In the genomic region with DNA sequence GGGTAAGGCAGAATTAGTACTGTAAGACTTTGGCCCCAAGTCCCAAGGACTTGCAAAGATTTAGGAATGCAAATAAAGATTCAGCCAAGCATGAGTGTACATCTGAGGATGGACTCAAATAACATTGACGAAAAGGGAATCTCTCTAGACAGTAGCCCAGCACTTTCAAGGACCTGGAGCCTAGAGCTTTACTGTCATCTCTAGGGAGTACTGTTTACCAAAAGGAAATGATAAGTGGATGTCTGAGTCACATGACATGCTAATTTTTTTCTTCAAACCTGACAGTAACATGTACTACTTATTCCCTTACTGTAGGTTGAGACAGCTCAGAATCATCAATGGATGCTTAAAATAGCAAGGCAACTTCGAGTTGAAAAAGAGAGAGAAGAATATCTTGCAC, we compare ENCODE assay signal across 9 cellular contexts. TPM values are rescaled to one million over a fixed set of nuclear protein-coding genes. Genes with fewer than 3 reads are reported as not detected.
DNase-seq lines count a peak whose midpoint lies in the region; FAIRE-seq and TF ChIP-seq lines count a peak whose summit lies in the region.
"Had no signal": no experiment of that assay in that cellular context is flagged by ENCODE, and none has a peak within 500 bp of the region (broad histone marks: within the 10 kb centered on the region; RNA-seq: fewer than 3 reads in every experiment).

No MANE protein-coding gene starts in this region.

- no peak overlapping the region for H3K27ac ChIP-seq in brain microvascular endothelial cell
- H3K27ac ChIP-seq in thyroid gland, result no peak overlapping the region

- H3K36me3 ChIP-seq in MG63, result peaks cover 35% of the 10 kb centered on the region
- H3K36me3 ChIP-seq in brain microvascular endothelial cell (replicated peaks), result peaks cover 48% of the 10 kb centered on the region
- peaks cover 12 to 13% of the 10 kb centered on the region in 2 donors for H3K36me3 ChIP-seq in thyroid gland

- no peak overlapping the region for H3K4me3 ChIP-seq in MG63
- H3K4me3 ChIP-seq in brain microvascular endothelial cell (ENCODE audit: low read depth, low read length), result no peak overlapping the region
- no peak overlapping the region for H3K4me3 ChIP-seq in thyroid gland (replicated peaks in 1 of 3)

- no peak for TF ChIP-seq POLR2A in thyroid gland (IDR thresholded peaks at IDR 0.05)
- TF ChIP-seq POLR2A in H54 (IDR thresholded peaks at IDR 0.05; ENCODE audit: low read depth, low read length), result no peak

- H3K27me3 ChIP-seq in MG63 (no peaks in the 10 kb centered on the region), brain microvascular endothelial cell (replicated peaks) (no peaks in the 10 kb centered on the region), thyroid gland (no peaks in the 10 kb centered on the region)

- DNase-seq in DMS53 treated with DMSO at 0.1 percent for 48 hours (lab: John Stamatoyannopoulos, UW; ENCODE audit: unreplicated experiment) (peak; percentile 6), MG63 (peak; percentile 8), brain microvascular endothelial cell (peak; percentile 34), non-pigmented ciliary epithelial cell (ENCODE audit: low read depth) (peak; percentile 64), thyroid gland (no peak), H54 (ENCODE audit: insufficient read length, low spot score) (no peak)
- DNase-seq in activated CD8-positive, alpha-beta memory T cell treated with anti-CD3 and anti-CD28 coated beads, Interleukin-2, amount 50 U/mL, for 48 hours, result no peak
- DNase-seq: activated CD4-positive, alpha-beta T cell treated with anti-CD3 and anti-CD28 coated beads, Interleukin-2, amount 50 U/mL, for 1 hour; NCI-H2081 had no signal

- WGBS in thyroid gland, 2 donors, result 50 to 64% methylated on average over 2 of the region's 2 CpGs

- no peak for TF ChIP-seq CTCF in brain microvascular endothelial cell (IDR thresholded peaks at IDR 0.05; ENCODE audit: low read depth, low read length, missing control alignments)
- TF ChIP-seq CTCF in thyroid gland (IDR thresholded peaks at IDR 0.05), result no peak

- intact Hi-C loops in thyroid gland (cut with DNase I), result no loop called here

- H3K4me1 ChIP-seq in thyroid gland, result peaks cover 0 to 8% of the 10 kb centered on the region in 2 donors

- in situ Hi-C loops in brain microvascular endothelial cell (cut with HindIII; ENCODE audit: low pct_ligation_motif_present, low sequenced_read_pairs), result no loop called here

- no peak for FAIRE-seq in H54 (lab: Jason Lieb, UNC)

- H3K9me3 ChIP-seq in MG63, result no peaks in the 10 kb centered on the region
- no peaks in the 10 kb centered on the region for H3K9me3 ChIP-seq in thyroid gland

RNA-seq across cellular contexts. Expression of gene IFT81, which starts 10.9 kb away (rescaled TPM):
- 6.9 and 36.1 TPM in 2 replicates for total RNA-seq in MG63 (2014; rRNA removed; shearing (Covaris generic); ENCODE audit: low replicate concordance)
- 10 to 100 TPM; 21.6 to 36.0 (median 29.5) TPM for total RNA-seq in thyroid gland

Comparison
In these comparisons a context has a peak if more than half of its experiments do, and no peak if none do; other contexts are left out.
1. DNase-seq: peak in DMS53 treated with DMSO at 0.1 percent for 48 hours (single experiment), MG63 (single experiment), brain microvascular endothelial cell (single experiment) and non-pigmented ciliary epithelial cell (single experiment); none in activated CD8-positive, alpha-beta memory T cell treated with anti-CD3 and anti-CD28 coated beads, Interleukin-2, amount 50 U/mL, for 48 hours (single experiment), thyroid gland (0 of 2) and H54 (single experiment).